Comparison of ENCODE assay signal across 26 cellular contexts in genomic region chr12:2895511-2895910, GRCh38. TPM values are rescaled to one million over a fixed set of nuclear protein-coding genes. Genes with fewer than 3 reads are reported as not detected.
A peak's percentile ranks its signal among the peaks of the same experiment; 100 is the strongest.
DNase-seq lines count a peak whose midpoint lies in the region; ATAC-seq and TF ChIP-seq lines count a peak whose summit lies in the region.
"Had no signal": no experiment of that assay in that cellular context is flagged by ENCODE, and none has a peak within 500 bp of the region (broad histone marks: within the 10 kb centered on the region; RNA-seq: fewer than 3 reads in every experiment).

No MANE protein-coding gene starts in this region.

- ATAC-seq in IMR-90 (ENCODE audit: low read depth) (no peak), HG02798 (IDR thresholded peaks at IDR 0.05; ENCODE audit: poor library complexity, unreplicated experiment) (no peak), HG02759 (IDR thresholded peaks at IDR 0.05; ENCODE audit: unreplicated experiment) (no peak), HG02642 (IDR thresholded peaks at IDR 0.05; ENCODE audit: poor library complexity, unreplicated experiment) (no peak)
- ATAC-seq: activated CD4-positive, CD25-positive, alpha-beta regulatory T cell treated with anti-CD3 and anti-CD28 coated beads, Interleukin-2, amount 50 U/mL, for 24 hours; left ventricle myocardium superior; Panc1; stimulated activated naive CD8-positive, alpha-beta T cell treated with anti-CD3 and anti-CD28 coated beads, Interleukin-15, Interleukin-2, amounts not matched to agents 100 U/mL and 50 U/mL, for 24 hours; upper lobe of right lung had no signal

- H3K9me3 ChIP-seq in IMR-90 (ENCODE audit: control insufficient read depth, insufficient read depth, low read length) = no peaks in the 10 kb centered on the region
- H3K9me3 ChIP-seq in stomach smooth muscle (ENCODE audit: control insufficient read depth in 2 of 2, low read length in 2 of 2) = no peaks in the 10 kb centered on the region
- H3K9me3 ChIP-seq: breast epithelium, sigmoid colon, SK-N-SH, upper lobe of right lung had no signal

- H3K23ac ChIP-seq in IMR-90 (ENCODE audit: low read depth, low read length) = no peak overlapping the region

- H3K14ac ChIP-seq in IMR-90 (replicated peaks; ENCODE audit: low read depth, low read length) = no peak overlapping the region

- no peak overlapping the region for H4K5ac ChIP-seq in IMR-90 (ENCODE audit: low read depth, low read length)

- H4K8ac ChIP-seq in IMR-90 (ENCODE audit: low read depth in 2 of 2, low read length in 2 of 2) = no peak overlapping the region; a peak in 1 of 4 replicates

- H3K4me2 ChIP-seq in IMR-90 (ENCODE audit: low read depth, low read length) = no peak overlapping the region
- H3K4me2 ChIP-seq: SK-N-SH had no signal

- H2BK5ac ChIP-seq in IMR-90 (ENCODE audit: low read depth, low read length, poor library complexity, severe bottlenecking) = no peak overlapping the region

- H3K36me3 ChIP-seq in IMR-90 (ENCODE audit: control insufficient read depth, insufficient read depth, low read length) (peaks cover 2% of the 10 kb centered on the region), stomach smooth muscle (ENCODE audit: control insufficient read depth in 2 of 2, insufficient read depth in 2 of 2, low read length in 2 of 2) (no peaks in the 10 kb centered on the region)
- H3K36me3 ChIP-seq: breast epithelium, sigmoid colon, upper lobe of right lung had no signal

- no peak overlapping the region for H2AK5ac ChIP-seq in IMR-90 (ENCODE audit: low read depth, low read length)

- peaks cover 5% of the 10 kb centered on the region for H3K4me1 ChIP-seq in IMR-90 (ENCODE audit: control insufficient read depth, insufficient read depth, low read length)
- H3K4me1 ChIP-seq in stomach smooth muscle (ENCODE audit: control insufficient read depth, insufficient read depth, low read length) = peaks cover 18% of the 10 kb centered on the region
- H3K4me1 ChIP-seq: breast epithelium had no signal

- peaks cover 12% of the 10 kb centered on the region for H3K9me1 ChIP-seq in IMR-90 (ENCODE audit: insufficient read depth, low read length)

- peaks cover 11 to 68% of the 10 kb centered on the region in 2 experiments; a peak in 3 of 4 replicates for H3K79me1 ChIP-seq in IMR-90 (ENCODE audit: low read depth in 1 of 2, low read length in 2 of 2)

- dilution Hi-C loops in IMR-90 (cut with HindIII; ENCODE audit: low sequenced_read_pairs, unreplicated experiment) = no loop called here

- in situ Hi-C loops in IMR-90 (cut with MboI; ENCODE audit: low sequenced_read_pairs) = no loop called here

- H4K91ac ChIP-seq in IMR-90 (ENCODE audit: insufficient read depth, low read depth, low read length) = no peak overlapping the region

- no peak overlapping the region for H3K9ac ChIP-seq in IMR-90 (ENCODE audit: low read depth, low read length)
- no peak overlapping the region for H3K9ac ChIP-seq in stomach smooth muscle (ENCODE audit: low read length in 2 of 2)
- H3K9ac ChIP-seq: SK-N-SH had no signal

- POLR2A ChIA-PET in IMR-90 (lab: Charles Lee; ENCODE audit: unreplicated experiment) = no interaction called here

- H2BK20ac ChIP-seq in IMR-90 (ENCODE audit: low read depth, low read length) = no peak overlapping the region

- no peak overlapping the region for H2AK9ac ChIP-seq in IMR-90 (replicated peaks; ENCODE audit: low read depth, low read length, poor library complexity)

- no peak for TF ChIP-seq POLR2A in IMR-90 (IDR thresholded peaks at IDR 0.05; ENCODE audit: low read depth, low read length)

- no peak overlapping the region for H3K56ac ChIP-seq in IMR-90 (ENCODE audit: extremely low read depth, insufficient read depth, low read length)

- intact Hi-C loops in IMR-90 (cut with micrococcal nuclease) = no loop called here

- no peak overlapping the region for H3K4ac ChIP-seq in IMR-90 (ENCODE audit: low read depth, low read length)

- no peak overlapping the region for H2AFZ ChIP-seq in IMR-90 (replicated peaks; ENCODE audit: low read length, poor library complexity)

- CTCF ChIA-PET in IMR-90 (lab: Yijun Ruan, JAX) = interaction anchor here (1.1 kb wide), 1 partner anchor 146 kb away, joined by 3 read pairs; no protein-coding TSS in a partner anchor

- WGBS in IMR-90 (ENCODE audit: extremely low coverage in 2 of 2, insufficient read length in 1 of 2), 2 experiments = no CpG with 5 or more reads among the region's 2 CpGs

- H2BK15ac ChIP-seq in IMR-90 (ENCODE audit: low read depth, low read length) = no peak overlapping the region

- DNase-seq in IMR-90 (no peak), epithelial cell of prostate (ENCODE audit: low read depth, low spot score) (no peak)
- DNase-seq: CD4-positive, alpha-beta memory T cell; dermis blood vessel endothelial cell; DND-41; erythroblast; H9; KG1; left ventricle myocardium superior; NCI-H187 treated with DMSO at 0.1 percent for 48 hours; NCI-H226; stimulated activated naive CD8-positive, alpha-beta T cell treated with anti-CD3 and anti-CD28 coated beads, Interleukin-15, Interleukin-2, amounts not matched to agents 100 U/mL and 50 U/mL, for 24 hours; T-helper 9 cell; upper lobe of right lung had no signal

- H3K27ac ChIP-seq in IMR-90 (ENCODE audit: insufficient read depth, low read length) (no peak overlapping the region), epithelial cell of prostate (peak overlapping the region; percentile 33), stomach smooth muscle (ENCODE audit: low read length) (peak overlapping the region; percentile 49)
- H3K27ac ChIP-seq: breast epithelium, upper lobe of right lung had no signal

- H3K4me3 ChIP-seq in IMR-90 (ENCODE audit: insufficient read depth, low read depth, low read length) = no peak overlapping the region
- H3K4me3 ChIP-seq in stomach smooth muscle (ENCODE audit: low read length in 2 of 2) = no peak overlapping the region
- H3K4me3 ChIP-seq: breast epithelium, sigmoid colon, upper lobe of right lung had no signal

- H3K27me3 ChIP-seq in IMR-90 (ENCODE audit: control insufficient read depth, insufficient read depth, low read length) = no peaks in the 10 kb centered on the region
- H3K27me3 ChIP-seq in stomach smooth muscle (ENCODE audit: control insufficient read depth in 1 of 2, insufficient read depth in 2 of 2, low read length in 2 of 2) = no peaks in the 10 kb centered on the region
- H3K27me3 ChIP-seq: breast epithelium, sigmoid colon, upper lobe of right lung had no signal

- H3K18ac ChIP-seq in IMR-90 (ENCODE audit: low read depth, low read length) = no peak overlapping the region

- BruUV-seq in IMR-90 (replicated peaks; lab: Mats Ljungman, UMichigan) = no TSS peak

- no peak for TF ChIP-seq RAD21 in IMR-90 (IDR thresholded peaks at IDR 0.05; ENCODE audit: low read length)

- TF ChIP-seq CTCF in IMR-90 (conservative IDR thresholded peaks at IDR 0.05; ENCODE audit: low read depth, low read length) = no peak

- H2BK120ac ChIP-seq in IMR-90 (ENCODE audit: low read depth, low read length) = no peak overlapping the region

- peaks cover 30% of the 10 kb centered on the region for H4K20me1 ChIP-seq in IMR-90 (ENCODE audit: insufficient read depth, low read length)

TF ChIP-seq in IMR-90, 13 proteins besides CTCF, POLR2A, EP300 and RAD21:
- TF ChIP-seq USF2 (IDR thresholded peaks at IDR 0.05; ENCODE audit: low read depth, low read length) (no peak), CHD1 (IDR thresholded peaks at IDR 0.05; ENCODE audit: low read depth, low read length) (no peak), ELK1 (IDR thresholded peaks at IDR 0.05; ENCODE audit: borderline replicate concordance, low read depth, low read length) (no peak), CEBPB (IDR thresholded peaks at IDR 0.05; ENCODE audit: low read depth, low read length) (peak; percentile 30; the same call in 1 of the 2 replicates), MAZ (IDR thresholded peaks at IDR 0.05; ENCODE audit: borderline replicate concordance, low read depth, low read length) (no peak)

RNA-seq across cellular contexts. Expression of gene TULP3, which starts 4.8 kb away (rescaled TPM):
- 31.1 and 35.5 TPM in 2 replicates for total RNA-seq in IMR-90 (2012; rRNA removed)
- 35.0 and 35.2 TPM in 2 replicates for polyA plus RNA-seq in IMR-90 (2012; rRNA removed)
- polyA plus RNA-seq in IMR-90 (2012; cell fraction: cytosol; rRNA removed) = 25.2 and 25.3 TPM in 2 replicates
- 44.8 and 64.6 TPM in 2 replicates for polyA plus RNA-seq in IMR-90 (2012; cell fraction: nucleus; rRNA removed; ENCODE audit: low replicate concordance)

RNA-seq across cellular contexts. Expression of gene RHNO1, which starts 18.5 kb away (rescaled TPM):
- total RNA-seq in IMR-90 (2012; rRNA removed) = 30.6 and 36.4 TPM in 2 replicates
- 26.1 and 28.6 TPM in 2 replicates for polyA plus RNA-seq in IMR-90 (2012; rRNA removed)
- 14.7 and 20.0 TPM in 2 replicates for polyA plus RNA-seq in IMR-90 (2012; cell fraction: cytosol; rRNA removed)
- 3.0 and 8.1 TPM in 2 replicates for polyA plus RNA-seq in IMR-90 (2012; cell fraction: nucleus; rRNA removed; ENCODE audit: low replicate concordance)

RNA-seq across cellular contexts. Expression of gene FOXM1, which starts 18.5 kb away (rescaled TPM):
- 14.9 and 16.9 TPM in 2 replicates for total RNA-seq in IMR-90 (2012; rRNA removed)
- 27.8 and 29.3 TPM in 2 replicates for polyA plus RNA-seq in IMR-90 (2012; rRNA removed)
- polyA plus RNA-seq in IMR-90 (2012; cell fraction: cytosol; rRNA removed) = 19.8 and 30.9 TPM in 2 replicates
- polyA plus RNA-seq in IMR-90 (2012; cell fraction: nucleus; rRNA removed; ENCODE audit: low replicate concordance) = 21.4 and 28.0 TPM in 2 replicates

RNA-seq across cellular contexts. Expression of gene TEX52, which starts 38.7 kb away (rescaled TPM):
- not detected in 2 replicates for total RNA-seq in IMR-90 (2012; rRNA removed)
- not detected in 2 replicates for polyA plus RNA-seq in IMR-90 (2012; rRNA removed)
- not detected in 2 replicates for polyA plus RNA-seq in IMR-90 (2012; cell fraction: cytosol; rRNA removed)
- not detected in 2 replicates for polyA plus RNA-seq in IMR-90 (2012; cell fraction: nucleus; rRNA removed; ENCODE audit: low replicate concordance)
- total RNA-seq: activated CD8-positive, alpha-beta memory T cell treated with anti-CD3 and anti-CD28 coated beads for 36 hours; breast epithelium; CD4-positive, alpha-beta memory T cell; dermis blood vessel endothelial cell; glomerular endothelial cell; left ventricle myocardium superior; omental fat pad; sigmoid colon; upper lobe of right lung had no signal
- polyA plus RNA-seq: CD4-positive, alpha-beta memory T cell; sigmoid colon; SK-N-SH had no signal
